34 cellular contexts compared by ENCODE assay signal in genomic region chr2:37188570-37188969, GRCh38. TPM values are rescaled to one million over a fixed set of nuclear protein-coding genes. Genes with fewer than 3 reads are reported as not detected.
DNase-seq lines count a peak whose midpoint lies in the region; ATAC-seq and TF ChIP-seq lines count a peak whose summit lies in the region.
"Had no signal": no experiment of that assay in that cellular context is flagged by ENCODE, and none has a peak within 500 bp of the region (broad histone marks: within the 10 kb centered on the region; RNA-seq: fewer than 3 reads in every experiment).

TSS of gene SULT6B1 (minus strand) at chr2:37188670. CDS start at chr2:37188640, 30 bp downstream.

- no peaks in the 10 kb centered on the region for H3K27me3 Mint-ChIP-seq in H9 (ENCODE audit: low read depth)

- H2AFZ ChIP-seq in H9 (ENCODE audit: low read length) (no peak within 1 kb of the TSS), mammary epithelial cell (ENCODE audit: low read depth, low read length) (peak within 1 kb of the TSS; percentile 57), neuronal stem cell (ENCODE audit: low read length) (peak within 1 kb of the TSS; percentile 52)

- H4K20me1 ChIP-seq in H9 (ENCODE audit: control insufficient read depth, insufficient read depth, insufficient read length) = no peaks in the 10 kb centered on the region
- no peaks in the 10 kb centered on the region for H4K20me1 ChIP-seq in mammary epithelial cell (ENCODE audit: insufficient read depth, low read length)

- H3T11ph ChIP-seq in H9 (ENCODE audit: low read length) = no peak within 1 kb of the TSS

- H3K4me3 Mint-ChIP-seq in H9 = 0 out of 5 replicates have a peak within 1 kb of the TSS, but pooled peaks of 1 of the 2 experiments have one; percentile 31
- H3K4me3 Mint-ChIP-seq: activated naive CD8-positive, alpha-beta T cell treated with anti-CD3 and anti-CD28 coated beads, Interleukin-2, amount 10 ng/mL, durations not matched to agents 7 days and 5 days; CD8-positive, alpha-beta T cell; immature natural killer cell; memory B cell; neural crest cell; stimulated activated naive CD8-positive, alpha-beta T cell treated with anti-CD3 and anti-CD28 coated beads, Interleukin-15, amount 100 ng/mL, for 72 hours had no signal

- H3K4me2 ChIP-seq in H9 (ENCODE audit: insufficient read depth, insufficient read length, low read length) = no peak within 1 kb of the TSS
- H3K4me2 ChIP-seq in mammary epithelial cell (ENCODE audit: insufficient read depth, low read depth, low read length) = no peak within 1 kb of the TSS
- H3K4me2 ChIP-seq in neuronal stem cell (ENCODE audit: insufficient read depth, low read length, poor library complexity, severe bottlenecking) = no peak within 1 kb of the TSS

- H3K36me3 ChIP-seq in NT2/D1 (ENCODE audit: insufficient read depth, insufficient read length, low read length) (no peaks in the 10 kb centered on the region), mammary epithelial cell (ENCODE audit: insufficient read depth, low read length) (no peaks in the 10 kb centered on the region), neuronal stem cell (replicated peaks in 1 of 2; ENCODE audit: control insufficient read depth in 2 of 2, insufficient read depth in 2 of 2, low read length in 2 of 2) (no peaks in the 10 kb centered on the region), left ventricle myocardium inferior (no peaks in the 10 kb centered on the region)
- H3K36me3 ChIP-seq: BE2C, gastroesophageal sphincter, tibial artery had no signal

- H3K23me2 ChIP-seq in H9 (ENCODE audit: insufficient read length, low read depth, low read length, poor library complexity, severe bottlenecking) = no peaks in the 10 kb centered on the region

- WGBS in H9 (ENCODE audit: extremely low coverage, insufficient read length, low lambda C conversion rate) = no CpG with 5 or more reads among the region's 2 CpGs
- 100% methylated on average over 2 of the region's 2 CpGs for WGBS in mammary epithelial cell (ENCODE audit: low coverage, missing lambda C conversion rate)
- WGBS in neuronal stem cell (ENCODE audit: extremely low coverage in 2 of 2, insufficient read length in 2 of 2, insufficient replicate concordance in 1 of 2), 2 donors = no CpG with 5 or more reads among the region's 2 CpGs

- BruUV-seq in mammary epithelial cell (replicated peaks; lab: Mats Ljungman, UMichigan) = no TSS peak

- no peaks in the 10 kb centered on the region for H3K27me3 ChIP-seq in H9 (ENCODE audit: insufficient read depth, low read length)
- no peaks in the 10 kb centered on the region for H3K27me3 ChIP-seq in NT2/D1 (ENCODE audit: insufficient read depth, insufficient read length)
- H3K27me3 ChIP-seq in mammary epithelial cell (ENCODE audit: insufficient read depth, low read length) = no peaks in the 10 kb centered on the region
- peaks cover 0 to 8% (median 0%) of the 10 kb centered on the region in 3 experiments for H3K27me3 ChIP-seq in neuronal stem cell (ENCODE audit: control insufficient read depth in 3 of 3, insufficient read depth in 3 of 3, low read depth in 1 of 3, low read length in 3 of 3)
- no peaks in the 10 kb centered on the region for H3K27me3 ChIP-seq in foreskin keratinocyte
- H3K27me3 ChIP-seq in left ventricle myocardium inferior (ENCODE audit: low read depth) = peaks cover 4% of the 10 kb centered on the region
- H3K27me3 ChIP-seq: BE2C, gastroesophageal sphincter had no signal

- peak within 1 kb of the TSS; percentile 12 to 91 (median 85); a peak in 5 of 7 replicates for H3K27ac Mint-ChIP-seq in H9
- H3K27ac Mint-ChIP-seq: activated naive CD8-positive, alpha-beta T cell treated with anti-CD3 and anti-CD28 coated beads, Interleukin-2, amount 10 ng/mL, durations not matched to agents 7 days and 5 days; CD8-positive, alpha-beta T cell; memory B cell had no signal

- H3K27ac ChIP-seq in H9 (ENCODE audit: insufficient read length, low read depth, low read length) (no peak within 1 kb of the TSS), mammary epithelial cell (ENCODE audit: insufficient read depth, low read depth, low read length) (no peak within 1 kb of the TSS), neuronal stem cell (replicated peaks; ENCODE audit: low read length) (no peak within 1 kb of the TSS), foreskin keratinocyte (no peak within 1 kb of the TSS), left ventricle myocardium inferior (replicated peaks) (no peak within 1 kb of the TSS)
- H3K27ac ChIP-seq: gastroesophageal sphincter, tibial artery had no signal

- H3K4me3 ChIP-seq in NT2/D1 (ENCODE audit: insufficient read length, low read depth) = no peak within 1 kb of the TSS
- H3K4me3 ChIP-seq in mammary epithelial cell (replicated peaks in 1 of 3; ENCODE audit: insufficient read depth in 1 of 3, low read depth in 2 of 3, low read length in 3 of 3) = no peak within 1 kb of the TSS
- no peak within 1 kb of the TSS for H3K4me3 ChIP-seq in neuronal stem cell (ENCODE audit: low read length in 2 of 2)
- no peak within 1 kb of the TSS for H3K4me3 ChIP-seq in left ventricle myocardium inferior
- H3K4me3 ChIP-seq: gastroesophageal sphincter, SK-N-MC, tibial artery had no signal

- dilution Hi-C loops in mammary epithelial cell (cut with HindIII; ENCODE audit: low sequenced_read_pairs) = no loop called here

- no peak within 1 kb of the TSS for H3K23ac ChIP-seq in H9 (ENCODE audit: insufficient read length, low read depth, low read length)
- H3K23ac ChIP-seq in neuronal stem cell (ENCODE audit: low read depth, low read length, poor library complexity) = no peak within 1 kb of the TSS

- no peaks in the 10 kb centered on the region for H3K36me3 Mint-ChIP-seq in H9 (ENCODE audit: insufficient read depth in 1 of 3, low read depth in 3 of 3)
- H3K36me3 Mint-ChIP-seq: activated naive CD8-positive, alpha-beta T cell treated with anti-CD3 and anti-CD28 coated beads, Interleukin-2, amount 10 ng/mL, durations not matched to agents 7 days and 5 days; CD8-positive, alpha-beta T cell; immature natural killer cell; memory B cell had no signal

- intact Hi-C loops in mammary epithelial cell (cut with micrococcal nuclease) (no loop called here), left ventricle myocardium inferior (cut with micrococcal nuclease) (no loop called here)

- no peak within 1 kb of the TSS for H4K5ac ChIP-seq in H9 (ENCODE audit: insufficient read length, low read depth, low read length)

- CTCF ChIA-PET in mammary epithelial cell (lab: Charles Lee; ENCODE audit: low non-redundant PET) = no interaction called here

- H2BK20ac ChIP-seq in H9 (ENCODE audit: low read depth, low read length, poor library complexity, severe bottlenecking) = no peak within 1 kb of the TSS

- no peaks in the 10 kb centered on the region for H3K9me3 Mint-ChIP-seq in H9
- H3K9me3 Mint-ChIP-seq: activated naive CD8-positive, alpha-beta T cell treated with anti-CD3 and anti-CD28 coated beads, Interleukin-2, amount 10 ng/mL, durations not matched to agents 7 days and 5 days; CD8-positive, alpha-beta T cell; immature natural killer cell; memory B cell; neural crest cell; stimulated activated naive CD8-positive, alpha-beta T cell treated with anti-CD3 and anti-CD28 coated beads, Interleukin-15, amount 100 ng/mL, for 72 hours had no signal

- ATAC-seq in HG02885 (IDR thresholded peaks at IDR 0.05; ENCODE audit: poor library complexity, unreplicated experiment) (no peak), foreskin keratinocyte (no peak)
- ATAC-seq: CD8-positive, alpha-beta T cell; gastroesophageal sphincter; right cardiac atrium; stimulated activated naive CD8-positive, alpha-beta T cell treated with anti-CD3 and anti-CD28 coated beads, Interleukin-15, amount 100 ng/mL, for 72 hours had no signal

- no peak within 1 kb of the TSS for H2AK5ac ChIP-seq in H9 (ENCODE audit: insufficient read length, low read length)
- H2AK5ac ChIP-seq in neuronal stem cell (ENCODE audit: low read depth, low read length) = no peak within 1 kb of the TSS

- H3K4ac ChIP-seq in H9 (ENCODE audit: low read depth, low read length) = no peak within 1 kb of the TSS
- H3K4ac ChIP-seq in neuronal stem cell (ENCODE audit: low read length) = no peak within 1 kb of the TSS

- H3K14ac ChIP-seq in H9 (ENCODE audit: insufficient read depth, low read length) (no peak within 1 kb of the TSS), neuronal stem cell (ENCODE audit: low read length) (no peak within 1 kb of the TSS)

- H3K9ac ChIP-seq in H9 (ENCODE audit: extremely low read depth, insufficient read length, low read length) (no peak within 1 kb of the TSS), NT2/D1 (ENCODE audit: insufficient read length, low read depth) (peak within 1 kb of the TSS; percentile 38), mammary epithelial cell (ENCODE audit: insufficient read depth, low read length) (no peak within 1 kb of the TSS), neuronal stem cell (ENCODE audit: low read depth, low read length, poor library complexity) (no peak within 1 kb of the TSS)

- TF ChIP-seq CTCF in H9 (conservative IDR thresholded peaks at IDR 0.05) (no peak), mammary epithelial cell (conservative IDR thresholded peaks at IDR 0.05 in 1 of 2, IDR thresholded peaks at IDR 0.05 in 1 of 2; ENCODE audit: extremely low read depth in 1 of 2, insufficient read depth in 1 of 2, low read depth in 1 of 2, low read length in 2 of 2) (no peak), foreskin keratinocyte (conservative IDR thresholded peaks at IDR 0.05) (no peak), left ventricle myocardium inferior (IDR thresholded peaks at IDR 0.05; ENCODE audit: borderline replicate concordance) (no peak)

- no peak within 1 kb of the TSS for H2BK15ac ChIP-seq in H9 (ENCODE audit: low read depth, low read length)
- no peak within 1 kb of the TSS for H2BK15ac ChIP-seq in neuronal stem cell (ENCODE audit: low read length)

- H4K8ac ChIP-seq in H9 (replicated peaks; ENCODE audit: insufficient read length, low read depth, low read length) = no peak within 1 kb of the TSS
- no peak within 1 kb of the TSS for H4K8ac ChIP-seq in neuronal stem cell (ENCODE audit: low read depth, low read length)

- H2BK5ac ChIP-seq in H9 (ENCODE audit: insufficient read length, low read length) = no peak within 1 kb of the TSS
- H2BK5ac ChIP-seq in neuronal stem cell (ENCODE audit: low read length) = no peak within 1 kb of the TSS

- H2BK12ac ChIP-seq in H9 (ENCODE audit: insufficient read length, low read depth, low read length) (no peak within 1 kb of the TSS), neuronal stem cell (ENCODE audit: low read length) (no peak within 1 kb of the TSS)

- no peak within 1 kb of the TSS for H3K56ac ChIP-seq in H9 (ENCODE audit: insufficient read length, low read depth, low read length)

- H4K91ac ChIP-seq in H9 (ENCODE audit: insufficient read length, low read depth, low read length) (no peak within 1 kb of the TSS), neuronal stem cell (ENCODE audit: low read depth, low read length, poor library complexity) (no peak within 1 kb of the TSS)

- in situ Hi-C loops in mammary epithelial cell (cut with MboI; ENCODE audit: low sequenced_read_pairs in 2 of 2) = no loop called here

- H3K4me1 Mint-ChIP-seq in H9 = peaks cover 54 to 56% of the 10 kb centered on the region in 2 experiments
- H3K4me1 Mint-ChIP-seq: immature natural killer cell; memory B cell; stimulated activated naive CD8-positive, alpha-beta T cell treated with anti-CD3 and anti-CD28 coated beads, Interleukin-15, amount 100 ng/mL, for 72 hours had no signal

- H3K18ac ChIP-seq in H9 (ENCODE audit: insufficient read length, low read depth, low read length) (no peak within 1 kb of the TSS), neuronal stem cell (ENCODE audit: low read length) (no peak within 1 kb of the TSS)

- H2BK120ac ChIP-seq in H9 (ENCODE audit: low read depth, low read length, poor library complexity, severe bottlenecking) = no peak within 1 kb of the TSS
- no peak within 1 kb of the TSS for H2BK120ac ChIP-seq in neuronal stem cell (ENCODE audit: low read depth, low read length)

- peaks cover 12% of the 10 kb centered on the region; the same call in 1 of the 2 replicates for H3K4me1 ChIP-seq in H9 (ENCODE audit: insufficient read depth, low read length)
- peaks cover 5% of the 10 kb centered on the region for H3K4me1 ChIP-seq in NT2/D1 (ENCODE audit: insufficient read depth, insufficient read length)
- H3K4me1 ChIP-seq in mammary epithelial cell (ENCODE audit: insufficient read depth, low read length) = peaks cover 14% of the 10 kb centered on the region
- peaks cover 3 to 10% of the 10 kb centered on the region in 2 donors for H3K4me1 ChIP-seq in neuronal stem cell (ENCODE audit: control insufficient read depth in 2 of 2, insufficient read depth in 1 of 2, low read depth in 1 of 2, low read length in 2 of 2)
- H3K4me1 ChIP-seq in foreskin keratinocyte = peaks cover 5% of the 10 kb centered on the region
- H3K4me1 ChIP-seq in left ventricle myocardium inferior = no peaks in the 10 kb centered on the region
- H3K4me1 ChIP-seq: BE2C, gastroesophageal sphincter, tibial artery had no signal

- H3K79me2 ChIP-seq in H9 (ENCODE audit: insufficient read depth, low read length) (no peaks in the 10 kb centered on the region), mammary epithelial cell (ENCODE audit: insufficient read depth, low read length) (no peaks in the 10 kb centered on the region)

- DNase-seq in H9 (no peak), NT2/D1 (ENCODE audit: low read depth, low spot score) (no peak), mammary epithelial cell (no peak), neuronal stem cell (ENCODE audit: low spot score) (no peak), UCSD-AML1 (lab: John Stamatoyannopoulos, UW; ENCODE audit: unreplicated experiment) (no peak), foreskin keratinocyte (no peak), left ventricle myocardium inferior (no peak)
- DNase-seq: ACHN; activated CD4-positive, alpha-beta T cell treated with anti-CD3 and anti-CD28 coated beads, Interleukin-2, amount 50 U/mL, for 4 hours; activated gamma-delta T cell treated with Interleukin-2 at 50 U/mL for 16 hours; activated naive CD8-positive, alpha-beta T cell treated with anti-CD3 and anti-CD28 coated beads, Interleukin-2, amount 10 ng/mL, durations not matched to agents 7 days and 5 days; activated T-cell treated with anti-CD3 and anti-CD28 coated beads, Interleukin-2, amount 50 U/mL, for 48 hours; BE2C; CD8-positive, alpha-beta T cell; GOT3; hypothalamus; immature natural killer cell; NCI-H1048; NCI-H2107; NCI-H82; posterior cingulate gyrus; right cardiac atrium; stimulated activated CD8-positive, alpha-beta memory T cell treated with anti-CD3 and anti-CD28 coated beads, Interleukin-4, amount 100 ng/mL, for 48 hours; stimulated activated naive CD8-positive, alpha-beta T cell treated with anti-CD3 and anti-CD28 coated beads, Interleukin-15, amount 100 ng/mL, for 72 hours; tibial artery had no signal

- H3K79me1 ChIP-seq in H9 (ENCODE audit: insufficient read depth, low read depth, low read length, poor library complexity, severe bottlenecking) = no peaks in the 10 kb centered on the region
- no peaks in the 10 kb centered on the region for H3K79me1 ChIP-seq in neuronal stem cell (ENCODE audit: low read depth, low read length)

- no peaks in the 10 kb centered on the region for H3K9me3 ChIP-seq in H9 (ENCODE audit: control insufficient read depth, low read depth, low read length)
- H3K9me3 ChIP-seq in NT2/D1 (ENCODE audit: insufficient read depth, low read length) = no peaks in the 10 kb centered on the region
- no peaks in the 10 kb centered on the region for H3K9me3 ChIP-seq in mammary epithelial cell (replicated peaks; ENCODE audit: insufficient read depth, low read length)
- peaks cover 0 to 1% of the 10 kb centered on the region in 2 donors for H3K9me3 ChIP-seq in neuronal stem cell (replicated peaks in 1 of 2; ENCODE audit: control insufficient read depth in 2 of 2, insufficient read depth in 1 of 2, low read depth in 1 of 2, low read length in 2 of 2)
- H3K9me3 ChIP-seq in left ventricle myocardium inferior (replicated peaks) = no peaks in the 10 kb centered on the region
- H3K9me3 ChIP-seq: BE2C, gastroesophageal sphincter, tibial artery had no signal

RNA-seq across cellular contexts. Expression of gene SULT6B1, which starts in this region (rescaled TPM):
- total RNA-seq in H9 (2021) (not detected in 2 replicates), mammary epithelial cell (not detected), foreskin keratinocyte (not detected in 2 replicates), left ventricle myocardium inferior (not detected)
- polyA plus RNA-seq in mammary epithelial cell (not detected), foreskin keratinocyte (not detected in 2 replicates)
- not detected for polyA minus RNA-seq in mammary epithelial cell
- not detected for polyA plus RNA-seq in neuronal stem cell (2013, experiment 1 of 2)
- polyA plus RNA-seq in neuronal stem cell (2013, experiment 2 of 2) = not detected
- total RNA-seq: activated naive CD8-positive, alpha-beta T cell treated with anti-CD3 and anti-CD28 coated beads, Interleukin-2, amount 10 ng/mL, durations not matched to agents 7 days and 5 days; CD8-positive, alpha-beta T cell; Daoy; dermis microvascular lymphatic vessel endothelial cell; fibroblast of lung; gastroesophageal sphincter; neural crest cell; right cardiac atrium; T-helper 1 cell treated with Interleukin-12 subunit alpha and Interleukin-12 subunit beta and Interleukin-4 antibody, amounts not matched to agents 30 ng/mL and 1 ng/mL, for 36 hours had no signal
- polyA plus RNA-seq: fibroblast of lung, immature natural killer cell, right cardiac atrium had no signal
